Comparison of ENCODE assay signal across 27 cellular contexts in the genomic region with DNA sequence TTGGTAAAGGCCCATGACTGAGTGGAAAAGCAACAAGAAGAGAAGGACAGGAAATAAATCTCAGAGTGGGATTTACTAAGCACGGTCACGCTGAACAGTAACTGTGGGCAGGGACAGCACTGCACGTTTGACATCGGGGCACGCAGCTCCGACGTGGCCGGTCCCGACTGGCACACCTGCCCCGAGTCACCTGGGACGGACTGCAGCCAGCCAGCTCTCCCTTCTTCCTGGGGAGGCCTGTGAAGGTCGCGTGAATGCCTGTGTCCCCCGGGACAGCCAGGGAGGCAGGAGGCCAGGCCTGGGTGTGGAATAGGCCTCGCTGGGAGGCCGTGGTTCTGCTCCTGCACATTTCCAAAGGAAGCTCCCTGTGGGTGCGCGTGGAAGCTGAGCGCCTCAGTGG.
"Had no signal": no experiment of that assay in that cellular context is flagged by ENCODE, and none has a peak within 500 bp of the region (broad histone marks: within the 10 kb centered on the region; RNA-seq: fewer than 3 reads in every experiment).

No MANE protein-coding gene starts in this region.

- H3K36me3 ChIP-seq: left lung, lower lobe of right lung, pancreas, prostate gland, suprapubic skin, thoracic aorta, tibial nerve, uterus had no signal

- H3K4me3 Mint-ChIP-seq: naive thymus-derived CD8-positive, alpha-beta T cell; nephron; stimulated activated effector memory CD8-positive, alpha-beta T cell treated with anti-CD3 and anti-CD28 coated beads, Interleukin-12 subunit alpha, Interleukin-12 subunit beta, amount 100 ng/mL, for 72 hours; stimulated activated naive CD8-positive, alpha-beta T cell treated with anti-CD3 and anti-CD28 coated beads, Interleukin-15, Interleukin-2, amounts not matched to agents 100 ng/mL and 50 ng/mL, for 24 hours; type B pancreatic cell had no signal

- H3K4me3 ChIP-seq: hepatocyte, left lung, lower lobe of right lung, pancreas, prostate gland, skin epidermis, suprapubic skin, thoracic aorta, tibial nerve, uterus had no signal

- DNase-seq: islet precursor cell; kidney glomerular epithelial cell; left colon; left lung; lower lobe of right lung; mammary epithelial cell; mesenchymal stem cell; naive thymus-derived CD8-positive, alpha-beta T cell; nucleus accumbens; pancreas; posterior cingulate gyrus; retina; right cardiac atrium; stimulated activated CD4-positive, alpha-beta T cell treated with anti-CD3 and anti-CD28 coated beads, Interleukin-12 subunit alpha, Interleukin-12 subunit beta, amount 100 ng/mL, for 4 hours; stimulated activated CD4-positive, alpha-beta T cell treated with anti-CD3 and anti-CD28 coated beads, Interleukin-4, amount 100 ng/mL, for 24 hours; stimulated activated naive CD4-positive, alpha-beta T cell; uterus had no signal

- H2AFZ ChIP-seq: hepatocyte had no signal

- H3K4me2 ChIP-seq: hepatocyte had no signal

- H3K9me3 Mint-ChIP-seq: naive thymus-derived CD8-positive, alpha-beta T cell; nephron; stimulated activated effector memory CD8-positive, alpha-beta T cell treated with anti-CD3 and anti-CD28 coated beads, Interleukin-12 subunit alpha, Interleukin-12 subunit beta, amount 100 ng/mL, for 72 hours; stimulated activated naive CD8-positive, alpha-beta T cell treated with anti-CD3 and anti-CD28 coated beads, Interleukin-15, Interleukin-2, amounts not matched to agents 100 ng/mL and 50 ng/mL, for 24 hours; type B pancreatic cell had no signal

- H3K27me3 ChIP-seq: hepatocyte, pancreas, uterus had no signal

- H3K4me1 ChIP-seq: left lung, lower lobe of right lung, prostate gland, suprapubic skin, uterus had no signal

- H3K27me3 Mint-ChIP-seq: naive thymus-derived CD8-positive, alpha-beta T cell; stimulated activated naive CD8-positive, alpha-beta T cell treated with anti-CD3 and anti-CD28 coated beads, Interleukin-15, Interleukin-2, amounts not matched to agents 100 ng/mL and 50 ng/mL, for 24 hours had no signal

- H3K36me3 Mint-ChIP-seq: naive thymus-derived CD8-positive, alpha-beta T cell; stimulated activated effector memory CD8-positive, alpha-beta T cell treated with anti-CD3 and anti-CD28 coated beads, Interleukin-12 subunit alpha, Interleukin-12 subunit beta, amount 100 ng/mL, for 72 hours; type B pancreatic cell had no signal

- H3K9me3 ChIP-seq: left lung, lower lobe of right lung, pancreas, prostate gland, suprapubic skin, thoracic aorta, tibial nerve, uterus had no signal

- H3K79me2 ChIP-seq: hepatocyte had no signal

- H3K27ac ChIP-seq: hepatocyte, left lung, lower lobe of right lung, prostate gland, skin epidermis, suprapubic skin, uterus had no signal

- H3K27ac Mint-ChIP-seq: naive thymus-derived CD8-positive, alpha-beta T cell; stimulated activated effector memory CD8-positive, alpha-beta T cell treated with anti-CD3 and anti-CD28 coated beads, Interleukin-12 subunit alpha, Interleukin-12 subunit beta, amount 100 ng/mL, for 72 hours; stimulated activated naive CD8-positive, alpha-beta T cell treated with anti-CD3 and anti-CD28 coated beads, Interleukin-15, Interleukin-2, amounts not matched to agents 100 ng/mL and 50 ng/mL, for 24 hours; type B pancreatic cell had no signal

- H3K4me1 Mint-ChIP-seq: naive thymus-derived CD8-positive, alpha-beta T cell; stimulated activated effector memory CD8-positive, alpha-beta T cell treated with anti-CD3 and anti-CD28 coated beads, Interleukin-12 subunit alpha, Interleukin-12 subunit beta, amount 100 ng/mL, for 72 hours had no signal
